8 cellular contexts compared by ENCODE assay signal in the genomic region with DNA sequence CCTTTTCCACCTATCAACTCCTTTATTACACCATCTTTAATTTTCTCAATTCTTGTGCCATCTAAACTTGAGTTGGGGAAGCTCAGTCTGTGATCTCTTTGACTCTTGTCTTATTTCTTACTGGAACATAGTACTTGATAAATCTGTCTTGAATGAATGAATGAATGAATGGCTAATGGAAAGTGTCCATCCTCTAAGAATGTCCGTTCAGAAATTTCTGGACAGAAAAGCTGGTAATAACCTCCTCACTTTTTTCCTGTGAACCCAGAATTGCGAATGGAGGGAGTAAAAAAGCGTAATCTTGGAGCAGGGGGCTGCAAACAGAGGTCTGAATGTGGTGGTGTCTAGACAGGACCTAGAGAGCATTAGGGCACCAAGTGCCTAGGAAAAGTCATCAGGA. TPM values are rescaled to one million over a fixed set of nuclear protein-coding genes. Genes with fewer than 3 reads are reported as not detected.
DNase-seq lines count a peak whose midpoint lies in the region; ATAC-seq and TF ChIP-seq lines count a peak whose summit lies in the region.

No MANE protein-coding gene starts in this region.

- peak overlapping the region in 1 of 7 donors; percentile 17 for H3K27ac Mint-ChIP-seq in CD4-positive, alpha-beta memory T cell

- no peak for DNase-seq in CD4-positive, alpha-beta memory T cell
- DNase-seq in PC-9: no peak
- DNase-seq in fibroblast of mammary gland (ENCODE audit: low read depth): no peak
- DNase-seq in psoas muscle: no peak
- no peak for DNase-seq in activated CD8-positive, alpha-beta memory T cell treated with anti-CD3 and anti-CD28 coated beads, Interleukin-2, amount 50 U/mL, for 4 hours
- no peak for DNase-seq in NOMO-1 treated with DMSO at 0.1 percent for 48 hours (lab: John Stamatoyannopoulos, UW; ENCODE audit: unreplicated experiment)

- peaks cover 19% of the 10 kb centered on the region for H3K4me1 ChIP-seq in CD4-positive, alpha-beta memory T cell (ENCODE audit: insufficient read depth, low read length)
- peaks cover 21% of the 10 kb centered on the region for H3K4me1 ChIP-seq in PC-9 (replicated peaks; ENCODE audit: insufficient read depth)
- H3K4me1 ChIP-seq in psoas muscle: peaks cover 14% of the 10 kb centered on the region

- H3K27me3 Mint-ChIP-seq in CD4-positive, alpha-beta memory T cell: no peaks in the 10 kb centered on the region

- H3F3A ChIP-seq in PC-9 (ENCODE audit: insufficient read depth, low read depth): peaks cover 6% of the 10 kb centered on the region; the same call in 1 of the 2 replicates

- TF ChIP-seq CTCF in PC-9 (conservative IDR thresholded peaks at IDR 0.05) (no peak), fibroblast of mammary gland (conservative IDR thresholded peaks at IDR 0.05; ENCODE audit: control insufficient read depth, insufficient read depth, low read depth, low read length) (no peak), psoas muscle (IDR thresholded peaks at IDR 0.05) (no peak)

- H3K36me3 ChIP-seq in CD4-positive, alpha-beta memory T cell (ENCODE audit: insufficient read depth, low read length): no peaks in the 10 kb centered on the region
- H3K36me3 ChIP-seq in PC-9 (ENCODE audit: low read depth): no peaks in the 10 kb centered on the region
- peaks cover 0 to 2% of the 10 kb centered on the region in 2 donors for H3K36me3 ChIP-seq in psoas muscle (ENCODE audit: insufficient read depth in 1 of 2, low read depth in 1 of 2)

- no peaks in the 10 kb centered on the region for H3K9me3 Mint-ChIP-seq in CD4-positive, alpha-beta memory T cell

- H2AFZ ChIP-seq in PC-9: peak overlapping the region; percentile 74

- peak overlapping the region; percentile 100 for H3K27ac ChIP-seq in CD4-positive, alpha-beta memory T cell (ENCODE audit: low read depth, low read length)
- H3K27ac ChIP-seq in PC-9 (peak overlapping the region; percentile 95), psoas muscle (peak overlapping the region; percentile 97)

- H3K4me2 ChIP-seq in PC-9: peak overlapping the region; percentile 77

- no peak for ATAC-seq in psoas muscle
- ATAC-seq in HG03196 (IDR thresholded peaks at IDR 0.05; ENCODE audit: unreplicated experiment): no peak
- ATAC-seq in GM18511 (IDR thresholded peaks at IDR 0.05; ENCODE audit: unreplicated experiment): no peak

- CTCF ChIA-PET in CD4-positive, alpha-beta memory T cell (lab: Charles Lee; ENCODE audit: partially characterized antibody): no interaction called here
- CTCF ChIA-PET in PC-9 (lab: Charles Lee): no interaction called here

- H3K9me3 ChIP-seq in CD4-positive, alpha-beta memory T cell (ENCODE audit: control insufficient read depth in 1 of 2, low read length in 2 of 2): no peaks in the 10 kb centered on the region
- no peaks in the 10 kb centered on the region for H3K9me3 ChIP-seq in PC-9 (ENCODE audit: insufficient read depth, low read depth)
- H3K9me3 ChIP-seq in psoas muscle: no peaks in the 10 kb centered on the region

- POLR2A ChIA-PET in CD4-positive, alpha-beta memory T cell (lab: Charles Lee; ENCODE audit: partially characterized antibody): interaction anchor here (1.5 to 3.4 kb wide), 2 partner anchors 64 to 181 kb away, joined by 5 to 27 read pairs; a partner anchor contains a TSS
- POLR2A ChIA-PET in PC-9 (lab: Charles Lee; ENCODE audit: unreplicated experiment): no interaction called here

- peaks cover 9% of the 10 kb centered on the region; the same call in 1 of the 2 replicates for H4K20me1 ChIP-seq in PC-9 (ENCODE audit: insufficient read depth)

- peak overlapping the region; percentile 88 to 92 for H3K4me3 ChIP-seq in CD4-positive, alpha-beta memory T cell (ENCODE audit: low read length in 2 of 2)
- H3K4me3 ChIP-seq in PC-9 (peak overlapping the region; percentile 78), fibroblast of mammary gland (ENCODE audit: control insufficient read depth, low read depth, low read length) (peak overlapping the region; percentile 81), psoas muscle (peak overlapping the region; percentile 82)

- H3K9me2 ChIP-seq in PC-9 (ENCODE audit: insufficient read depth): no peaks in the 10 kb centered on the region

- no TSS peak for BruUV-seq in PC-9 (replicated peaks; lab: Mats Ljungman, UMichigan)

- intact Hi-C loops in CD4-positive, alpha-beta memory T cell (cut with micrococcal nuclease): loop anchor here (2.0 kb wide), 2 partner anchors 77 to 1197 kb away; a partner anchor contains a TSS
- intact Hi-C loops in PC-9 (cut with micrococcal nuclease; ENCODE audit: unreplicated experiment) (loop anchor here (2.0 to 10.0 kb wide), 3 partner anchors 75 to 339 kb away; a partner anchor contains a TSS), psoas muscle (cut with DNase I) (loop anchor here in 1 of 2 donors (10.0 kb wide), 1 partner anchor 339 kb away; a partner anchor contains a TSS)

- peaks cover 34% of the 10 kb centered on the region for H3K79me2 ChIP-seq in PC-9 (ENCODE audit: low read depth)

- H3K4me3 Mint-ChIP-seq in CD4-positive, alpha-beta memory T cell: no peak overlapping the region

- H3K36me3 Mint-ChIP-seq in CD4-positive, alpha-beta memory T cell: peaks cover 0 to 4% of the 10 kb centered on the region in 2 donors

- peaks cover 8 to 20% (median 10%) of the 10 kb centered on the region in 4 donors for H3K4me1 Mint-ChIP-seq in CD4-positive, alpha-beta memory T cell

- 44 to 56% (median 45%) methylated on average over 3 of the region's 3 CpGs for WGBS in psoas muscle, 3 donors

- no peaks in the 10 kb centered on the region for H3K27me3 ChIP-seq in CD4-positive, alpha-beta memory T cell (ENCODE audit: insufficient read depth, low read length)
- no peaks in the 10 kb centered on the region for H3K27me3 ChIP-seq in PC-9 (ENCODE audit: insufficient read depth, low read depth)
- peaks cover 0 to 12% (median 0%) of the 10 kb centered on the region in 3 donors for H3K27me3 ChIP-seq in psoas muscle (ENCODE audit: insufficient read depth in 3 of 3, low read length in 2 of 3)

RNA-seq across cellular contexts. Expression of a gene that starts 9.4 kb away (rescaled TPM):
- under 1 TPM in 1 of 2 experiments, not detected in 1; 0.33 TPM for total RNA-seq in CD4-positive, alpha-beta memory T cell
- polyA plus RNA-seq in CD4-positive, alpha-beta memory T cell: under 1 TPM in 1 of 2 donors, not detected in 1; 0.97 TPM
- total RNA-seq in PC-9 (2021) (1.1 and 2.7 TPM in 2 replicates), psoas muscle (not detected)
- not detected for polyA plus RNA-seq in psoas muscle
